25 cellular contexts compared by ENCODE assay signal in genomic region chr3:58665410-58665809, GRCh38. TPM values are rescaled to one million over a fixed set of nuclear protein-coding genes. Genes with fewer than 3 reads are reported as not detected.
"Had no signal": no experiment of that assay in that cellular context is flagged by ENCODE, and none has a peak within 500 bp of the region (broad histone marks: within the 10 kb centered on the region; RNA-seq: fewer than 3 reads in every experiment).

No MANE protein-coding gene starts in this region.

- H3K36me3 ChIP-seq: cardiac muscle cell, esophagus muscularis mucosa, gastrocnemius medialis, lower lobe of right lung, neural progenitor cell, spleen, thyroid gland had no signal

- H3K9me3 Mint-ChIP-seq: activated naive CD8-positive, alpha-beta T cell treated with anti-CD3 and anti-CD28 coated beads, Interleukin-2, amount 50 U/mL, for 24 hours; activated T-cell treated with anti-CD3 and anti-CD28 coated beads, Interleukin-2, amount 50 U/mL, for 72 hours; neural progenitor cell; T-helper 1 cell treated with Interleukin-12 subunit alpha and Interleukin-12 subunit beta and Interleukin-4 antibody, amounts not matched to agents 30 μg/mL and 1 μg/mL, for 36 hours had no signal

- DNase-seq: activated gamma-delta T cell; activated naive CD4-positive, alpha-beta T cell treated with anti-CD3 and anti-CD28 coated beads, Interleukin-2, amount 50 U/mL, for 16 hours; activated naive CD8-positive, alpha-beta T cell treated with anti-CD3 and anti-CD28 coated beads, Interleukin-2, amount 50 U/mL, for 24 hours; activated T-cell treated with anti-CD3 and anti-CD28 coated beads, Interleukin-2, amount 50 U/mL, for 72 hours; effector CD8-positive, alpha-beta T cell; gastrocnemius medialis; hippocampal formation; lower lobe of right lung; naive thymus-derived CD8-positive, alpha-beta T cell; posterior cingulate gyrus; retina; spleen; stimulated activated CD4-positive, alpha-beta T cell treated with anti-CD3 and anti-CD28 coated beads, Interleukin-4, amount 100 ng/mL, for 1 hour; stimulated activated naive CD8-positive, alpha-beta T cell treated with anti-CD3 and anti-CD28 coated beads, Interleukin-15, Interleukin-2, amounts not matched to agents 100 U/mL and 50 U/mL, for 24 hours; substantia nigra; T1000; thyroid gland had no signal

- H3K4me2 ChIP-seq: neural progenitor cell had no signal

- H3K27me3 ChIP-seq: gastrocnemius medialis, spleen, thyroid gland had no signal

- H3K4me3 ChIP-seq: cardiac muscle cell, esophagus muscularis mucosa, gastrocnemius medialis, neural progenitor cell, spleen, thyroid gland had no signal

- H3K4me3 Mint-ChIP-seq: activated naive CD8-positive, alpha-beta T cell treated with anti-CD3 and anti-CD28 coated beads, Interleukin-2, amount 50 U/mL, for 24 hours; activated T-cell treated with anti-CD3 and anti-CD28 coated beads, Interleukin-2, amount 50 U/mL, for 72 hours; naive thymus-derived CD8-positive, alpha-beta T cell; neural progenitor cell; T-helper 1 cell treated with Interleukin-12 subunit alpha and Interleukin-12 subunit beta and Interleukin-4 antibody, amounts not matched to agents 30 μg/mL and 1 μg/mL, for 36 hours; WTC11 had no signal

- H3K27ac ChIP-seq: cardiac muscle cell, esophagus muscularis mucosa, gastrocnemius medialis, lower lobe of right lung, neural progenitor cell, spleen, thyroid gland had no signal

- H3K36me3 Mint-ChIP-seq: neural progenitor cell had no signal

- ATAC-seq: activated naive CD8-positive, alpha-beta T cell treated with anti-CD3 and anti-CD28 coated beads, Interleukin-2, amount 50 U/mL, for 24 hours; activated T-cell treated with anti-CD3 and anti-CD28 coated beads, Interleukin-2, amount 50 U/mL, for 72 hours; gastrocnemius medialis; left lobe of liver; lower lobe of right lung; naive thymus-derived CD8-positive, alpha-beta T cell; stimulated activated naive CD8-positive, alpha-beta T cell treated with anti-CD3 and anti-CD28 coated beads, Interleukin-15, Interleukin-2, amounts not matched to agents 100 U/mL and 50 U/mL, for 24 hours; WTC11 had no signal

- H3K9me3 ChIP-seq: gastrocnemius medialis, lower lobe of right lung, spleen, thyroid gland had no signal

- H3K4me1 ChIP-seq: esophagus muscularis mucosa, gastrocnemius medialis, neural progenitor cell, thyroid gland had no signal

- H3K27ac Mint-ChIP-seq: activated naive CD8-positive, alpha-beta T cell treated with anti-CD3 and anti-CD28 coated beads, Interleukin-2, amount 50 U/mL, for 24 hours; activated T-cell treated with anti-CD3 and anti-CD28 coated beads, Interleukin-2, amount 50 U/mL, for 72 hours; naive thymus-derived CD8-positive, alpha-beta T cell; neural progenitor cell; T-helper 1 cell treated with Interleukin-12 subunit alpha and Interleukin-12 subunit beta and Interleukin-4 antibody, amounts not matched to agents 30 μg/mL and 1 μg/mL, for 36 hours; WTC11 had no signal

- H3K9ac ChIP-seq: neural progenitor cell had no signal

- H3K4me1 Mint-ChIP-seq: activated naive CD8-positive, alpha-beta T cell treated with anti-CD3 and anti-CD28 coated beads, Interleukin-2, amount 50 U/mL, for 24 hours; naive thymus-derived CD8-positive, alpha-beta T cell had no signal

RNA-seq across cellular contexts. Expression of gene FAM3D, which starts 1.2 kb away (rescaled TPM):
- total RNA-seq: activated CD8-positive, alpha-beta memory T cell treated with anti-CD3 and anti-CD28 coated beads for 36 hours; activated T-cell treated with anti-CD3 and anti-CD28 coated beads, Interleukin-2, amount 50 U/mL, for 72 hours; cerebellum; esophagus muscularis mucosa; naive thymus-derived CD8-positive, alpha-beta T cell had no signal
- polyA plus RNA-seq: cardiac muscle cell; naive thymus-derived CD8-positive, alpha-beta T cell had no signal
